In the genomic region with DNA sequence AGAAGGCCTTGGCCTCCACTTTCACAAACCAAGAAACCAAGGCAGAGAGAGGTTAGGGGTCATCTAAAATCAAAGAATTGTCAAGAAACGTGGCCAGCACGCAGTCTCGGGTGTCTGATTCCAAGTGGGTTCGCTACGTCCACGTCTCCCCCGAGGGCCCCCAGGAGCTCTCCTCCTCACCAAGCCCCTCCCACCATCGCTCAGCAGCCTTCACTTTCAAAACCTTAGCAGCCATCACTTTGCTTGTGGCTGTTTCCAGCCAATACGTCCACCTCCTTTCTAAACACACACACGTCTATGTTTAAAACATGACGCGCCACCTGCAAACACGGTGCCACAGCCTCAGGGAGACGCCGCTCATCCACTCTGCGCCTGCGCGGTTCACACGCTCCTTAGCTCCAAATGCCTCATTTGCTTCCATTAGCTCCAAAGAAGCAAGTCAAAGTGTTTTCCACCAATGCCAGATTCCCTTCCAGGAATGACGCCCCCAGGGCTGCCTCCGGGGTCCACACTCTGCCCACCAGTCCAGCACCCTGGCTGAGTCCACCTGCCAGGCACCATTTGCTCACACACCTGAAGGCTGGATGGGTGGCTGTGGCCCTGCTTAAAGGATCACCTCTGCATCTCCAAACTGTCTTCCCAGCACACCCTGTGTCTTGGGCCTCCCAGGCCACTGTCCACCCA, we compare ENCODE assay signal across 2 cellular contexts.
TF ChIP-seq lines count a peak whose summit lies in the region.

No MANE protein-coding gene starts in this region.

TF ChIP-seq in GM23338, 12 proteins besides CTCF, POLR2A, EP300 and RAD21 (continues in another document):
- TF ChIP-seq JUNB (IDR thresholded peaks at IDR 0.05; ENCODE audit: unreplicated experiment) (no peak), POLR2AphosphoS5 (IDR thresholded peaks at IDR 0.05; ENCODE audit: low read depth) (no peak), ZNF331 (CRISPR knock-in tag; IDR thresholded peaks at IDR 0.05; ENCODE audit: low read depth) (no peak), NANOG (IDR thresholded peaks at IDR 0.05; ENCODE audit: borderline replicate concordance) (no peak), ZNF114 (CRISPR knock-in tag; IDR thresholded peaks at IDR 0.05) (no peak), CREB1 (CRISPR knock-in tag; IDR thresholded peaks at IDR 0.05; ENCODE audit: low read depth) (no peak), EZH2 (IDR thresholded peaks at IDR 0.05; ENCODE audit: low read depth, unreplicated experiment) (no peak), ZNF462 (CRISPR knock-in tag; IDR thresholded peaks at IDR 0.05) (no peak), EZH2phosphoT487 (IDR thresholded peaks at IDR 0.05; ENCODE audit: unreplicated experiment) (no peak), STAT1 (IDR thresholded peaks at IDR 0.05; ENCODE audit: unreplicated experiment) (no peak)
- TF ChIP-seq, protein P1, sequence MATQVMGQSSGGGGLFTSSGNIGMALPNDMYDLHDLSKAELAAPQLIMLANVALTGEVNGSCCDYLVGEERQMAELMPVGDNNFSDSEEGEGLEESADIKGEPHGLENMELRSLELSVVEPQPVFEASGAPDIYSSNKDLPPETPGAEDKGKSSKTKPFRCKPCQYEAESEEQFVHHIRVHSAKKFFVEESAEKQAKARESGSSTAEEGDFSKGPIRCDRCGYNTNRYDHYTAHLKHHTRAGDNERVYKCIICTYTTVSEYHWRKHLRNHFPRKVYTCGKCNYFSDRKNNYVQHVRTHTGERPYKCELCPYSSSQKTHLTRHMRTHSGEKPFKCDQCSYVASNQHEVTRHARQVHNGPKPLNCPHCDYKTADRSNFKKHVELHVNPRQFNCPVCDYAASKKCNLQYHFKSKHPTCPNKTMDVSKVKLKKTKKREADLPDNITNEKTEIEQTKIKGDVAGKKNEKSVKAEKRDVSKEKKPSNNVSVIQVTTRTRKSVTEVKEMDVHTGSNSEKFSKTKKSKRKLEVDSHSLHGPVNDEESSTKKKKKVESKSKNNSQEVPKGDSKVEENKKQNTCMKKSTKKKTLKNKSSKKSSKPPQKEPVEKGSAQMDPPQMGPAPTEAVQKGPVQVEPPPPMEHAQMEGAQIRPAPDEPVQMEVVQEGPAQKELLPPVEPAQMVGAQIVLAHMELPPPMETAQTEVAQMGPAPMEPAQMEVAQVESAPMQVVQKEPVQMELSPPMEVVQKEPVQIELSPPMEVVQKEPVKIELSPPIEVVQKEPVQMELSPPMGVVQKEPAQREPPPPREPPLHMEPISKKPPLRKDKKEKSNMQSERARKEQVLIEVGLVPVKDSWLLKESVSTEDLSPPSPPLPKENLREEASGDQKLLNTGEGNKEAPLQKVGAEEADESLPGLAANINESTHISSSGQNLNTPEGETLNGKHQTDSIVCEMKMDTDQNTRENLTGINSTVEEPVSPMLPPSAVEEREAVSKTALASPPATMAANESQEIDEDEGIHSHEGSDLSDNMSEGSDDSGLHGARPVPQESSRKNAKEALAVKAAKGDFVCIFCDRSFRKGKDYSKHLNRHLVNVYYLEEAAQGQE (IDR thresholded peaks at IDR 0.05; ENCODE audit: unreplicated experiment) = no peak

TF ChIP-seq in K562, 482 proteins besides CTCF, POLR2A, EP300 and RAD21:
- no peak for TF ChIP-seq NFIC (IDR thresholded peaks at IDR 0.05)
- TF ChIP-seq ZNF174 (CRISPR knock-in tag; IDR thresholded peaks at IDR 0.05) = no peak
- TF ChIP-seq BCL6 (CRISPR knock-in tag; IDR thresholded peaks at IDR 0.05) = no peak
- TF ChIP-seq PURB (CRISPR knock-in tag; IDR thresholded peaks at IDR 0.05; ENCODE audit: low read depth) = no peak
- no peak for TF ChIP-seq NFXL1 (CRISPR knock-in tag; IDR thresholded peaks at IDR 0.05)
- TF ChIP-seq CUX1 (CRISPR knock-in tag; IDR thresholded peaks at IDR 0.05) = no peak
- TF ChIP-seq ELK1 (CRISPR knock-in tag; IDR thresholded peaks at IDR 0.05) = no peak
- TF ChIP-seq RFX7 (CRISPR knock-in tag; IDR thresholded peaks at IDR 0.05) = no peak
TF ChIP-seq in K562: peak in this region for 0.
